Comparison of ENCODE assay signal across 8 cellular contexts in the genomic region with DNA sequence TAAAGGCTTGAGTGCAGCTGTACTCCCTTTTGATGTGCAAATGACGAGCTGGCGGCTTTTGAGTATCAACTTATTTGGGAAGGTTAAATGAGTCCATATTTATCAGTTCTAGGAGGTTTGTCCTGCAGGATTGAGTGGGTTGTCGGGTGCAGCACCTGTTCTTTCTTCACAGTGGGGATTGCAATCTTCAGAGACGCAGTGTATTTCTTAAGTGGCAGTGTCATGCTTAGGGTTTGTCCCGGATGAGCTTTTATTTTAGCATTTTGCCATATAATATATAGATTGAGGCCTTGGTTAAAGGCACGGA. TPM values are rescaled to one million over a fixed set of nuclear protein-coding genes. Genes with fewer than 3 reads are reported as not detected.
A peak's percentile ranks its signal among the peaks of the same experiment; 100 is the strongest.
DNase-seq lines count a peak whose midpoint lies in the region; ATAC-seq, FAIRE-seq and TF ChIP-seq lines count a peak whose summit lies in the region.

No MANE protein-coding gene starts in this region.

- TF ChIP-seq POLR2A in GM12878 (IDR thresholded peaks at IDR 0.05; ENCODE audit: low read depth, low read length) (no peak), upper lobe of left lung (IDR thresholded peaks at IDR 0.05) (no peak)

- FAIRE-seq in GM12878 (lab: Jason Lieb, UNC) = no peak

- no peak for TF ChIP-seq RAD21 in GM12878 (IDR thresholded peaks at IDR 0.05; ENCODE audit: insufficient read depth, low read depth, low read length)

- SMC1A ChIA-PET in GM12878 (lab: Charles Lee; ENCODE audit: uncharacterized antibody, unreplicated experiment) = interaction anchor here (0.6 to 11.4 kb wide), 24 partner anchors 11 to 416 kb away, joined by 3 to 288 read pairs (median 5); no protein-coding TSS in a partner anchor

- 0% methylated on average over 6 of the region's 6 CpGs for WGBS in GM12878 (ENCODE audit: insufficient coverage, insufficient replicate concordance, low lambda C conversion rate, missing lambda C conversion rate)
- WGBS in lung, 2 donors = 13% methylated on average over 6 of the region's 6 CpGs
- WGBS in upper lobe of left lung, 2 donors = 16 to 25% methylated on average over 6 of the region's 6 CpGs

- peak overlapping the region; percentile 84 for H3K9ac ChIP-seq in GM12878 (ENCODE audit: control insufficient read depth, insufficient read depth, low read length)

- H3K27me3 ChIP-seq in cardiac muscle cell = no peaks in the 10 kb centered on the region
- H3K27me3 ChIP-seq in GM12878 (replicated peaks in 1 of 2; ENCODE audit: control insufficient read depth in 2 of 2, insufficient read depth in 2 of 2, low read length in 1 of 2) = no peaks in the 10 kb centered on the region
- no peaks in the 10 kb centered on the region for H3K27me3 ChIP-seq in lung (ENCODE audit: control insufficient read depth, insufficient read depth)
- H3K27me3 ChIP-seq in upper lobe of left lung = no peaks in the 10 kb centered on the region

- CTCF ChIA-PET in GM12878 (lab: Yijun Ruan, JAX) = interaction anchor here (0.5 to 10.0 kb wide), 23 partner anchors 20 to 545 kb away, joined by 3 to 323 read pairs (median 6); no protein-coding TSS in a partner anchor

- intact Hi-C loops in left ventricle myocardium superior (cut with micrococcal nuclease) = loop anchor here (10.0 kb wide), 1 partner anchor 521 kb away; no protein-coding TSS in a partner anchor
- intact Hi-C loops in GM12878 (cut with micrococcal nuclease; ENCODE audit: unreplicated experiment) = loop anchor here (2.0 to 10.0 kb wide), 7 partner anchors 57 to 659 kb away; no protein-coding TSS in a partner anchor
- intact Hi-C loops in posterior vena cava (cut with DNase I) = loop anchor here (5.0 to 10.0 kb wide), 2 partner anchors 249 to 409 kb away; no protein-coding TSS in a partner anchor

- peak overlapping the region; percentile 83 for H3K4me2 ChIP-seq in GM12878 (ENCODE audit: control insufficient read depth, insufficient read depth)

- H3K9me3 ChIP-seq in cardiac muscle cell (ENCODE audit: low read depth) (no peaks in the 10 kb centered on the region), GM12878 (replicated peaks; ENCODE audit: control insufficient read depth, insufficient read depth, low read length) (no peaks in the 10 kb centered on the region; the same call in 2 of the 3 replicates), lung (ENCODE audit: control insufficient read depth in 2 of 2, insufficient read depth in 1 of 2, low read length in 1 of 2) (no peaks in the 10 kb centered on the region), upper lobe of left lung (no peaks in the 10 kb centered on the region)

- peak overlapping the region; percentile 75 for H3K4me3 ChIP-seq in cardiac muscle cell
- peak overlapping the region; percentile 97 for H3K4me3 ChIP-seq in GM12878
- peak overlapping the region; percentile 78 for H3K4me3 ChIP-seq in lung
- H3K4me3 ChIP-seq in upper lobe of left lung = peak overlapping the region; percentile 52 to 93 (median 84)

- ATAC-seq in left ventricle myocardium superior (no peak), GM12878 (no peak), lung (ENCODE audit: insufficient read depth, low FRiP score) (no peak), upper lobe of left lung (ENCODE audit: low FRiP score in 2 of 2) (no peak), HG02884 (IDR thresholded peaks at IDR 0.05; ENCODE audit: unreplicated experiment) (no peak)

- H3K4me1 ChIP-seq in cardiac muscle cell (ENCODE audit: low read depth) (peaks cover 14% of the 10 kb centered on the region), GM12878 (ENCODE audit: control insufficient read depth, insufficient read depth, low read length) (no peaks in the 10 kb centered on the region), lung (ENCODE audit: control insufficient read depth in 2 of 2, insufficient read depth in 2 of 2, low read length in 2 of 2) (peaks cover 0 to 5% of the 10 kb centered on the region in 2 donors), upper lobe of left lung (peaks cover 11 to 24% (median 12%) of the 10 kb centered on the region in 4 donors)

- H3K79me2 ChIP-seq in GM12878 (ENCODE audit: control insufficient read depth, insufficient read depth, low read length) = peaks cover 76% of the 10 kb centered on the region

- no TSS peak for BruUV-seq in GM12878 (replicated peaks; lab: Mats Ljungman, UMichigan)

- RAD21 ChIA-PET in GM12878 (lab: Charles Lee; ENCODE audit: unreplicated experiment) = interaction anchor here (0.6 to 7.6 kb wide), 21 partner anchors 11 to 427 kb away, joined by 3 to 287 read pairs (median 4); partner anchors contain the start of gene FNTB

- no peaks in the 10 kb centered on the region for H3K36me3 ChIP-seq in cardiac muscle cell
- no peaks in the 10 kb centered on the region; a peak in 1 of 4 replicates for H3K36me3 ChIP-seq in GM12878 (ENCODE audit: control insufficient read depth in 2 of 2, insufficient read depth in 2 of 2, low read length in 1 of 2)
- no peaks in the 10 kb centered on the region for H3K36me3 ChIP-seq in lung (ENCODE audit: control insufficient read depth in 2 of 2, insufficient read depth in 2 of 2, low read length in 2 of 2)
- no peaks in the 10 kb centered on the region for H3K36me3 ChIP-seq in upper lobe of left lung

- H2AFZ ChIP-seq in GM12878 (ENCODE audit: control insufficient read depth, low read depth, low read length) = peak overlapping the region; percentile 81

- no peak for TF ChIP-seq EP300 in GM12878 (IDR thresholded peaks at IDR 0.05; ENCODE audit: borderline replicate concordance in 1 of 2, control insufficient read depth in 1 of 2, low read depth in 2 of 2, low read length in 2 of 2)
- TF ChIP-seq EP300 in upper lobe of left lung (IDR thresholded peaks at IDR 0.05) = no peak

- no peak for DNase-seq in cardiac muscle cell (ENCODE audit: low read depth in 1 of 2, low spot score in 1 of 2)
- DNase-seq in left ventricle myocardium superior = no peak
- no peak for DNase-seq in GM12878 (ENCODE audit: low read depth, low spot score)
- DNase-seq in lung (ENCODE audit: low spot score) = no peak
- DNase-seq in upper lobe of left lung = no peak
- no peak for DNase-seq in posterior vena cava (ENCODE audit: low spot score)
- no peak for DNase-seq in SHP77 treated with DMSO at 0.1 percent for 48 hours (lab: John Stamatoyannopoulos, UW)

- TF ChIP-seq CTCF in cardiac muscle cell (IDR thresholded peaks at IDR 0.05; ENCODE audit: low read depth, low read length) (no peak), GM12878 (IDR thresholded peaks at IDR 0.05 in 2 of 3, conservative IDR thresholded peaks at IDR 0.05 in 1 of 3; ENCODE audit: control insufficient read depth in 2 of 3, extremely low read depth in 1 of 3, insufficient read depth in 1 of 3, low read depth in 3 of 3, low read length in 3 of 3) (no peak), lung (IDR thresholded peaks at IDR 0.05; ENCODE audit: control extremely low read depth, extremely low read depth) (no peak), upper lobe of left lung (IDR thresholded peaks at IDR 0.05) (no peak)

- in situ Hi-C loops in GM12878 (cut with MboI) = loop anchor here (5.0 to 10.0 kb wide), 2 partner anchors 544 to 661 kb away; no protein-coding TSS in a partner anchor

- POLR2A ChIA-PET in GM12878 (lab: Charles Lee) = interaction anchor here (0.5 to 3.2 kb wide), 8 partner anchors 46 to 153 kb away, joined by 3 to 12 read pairs (median 4); no protein-coding TSS in a partner anchor

- no peaks in the 10 kb centered on the region for H4K20me1 ChIP-seq in GM12878 (ENCODE audit: control insufficient read depth, insufficient read depth)

- H3K27ac ChIP-seq in cardiac muscle cell (no peak overlapping the region), GM12878 (ENCODE audit: control insufficient read depth, insufficient read depth) (peak overlapping the region; percentile 88), lung (ENCODE audit: low read depth in 1 of 2, low read length in 1 of 2) (peak overlapping the region in 1 of 2 donors; percentile 98), upper lobe of left lung (peak overlapping the region in 3 of 4 donors; percentile 94 to 95 (median 95))

TF ChIP-seq in GM12878, 131 proteins besides CTCF, POLR2A, EP300 and RAD21:
- TF ChIP-seq ESRRA (IDR thresholded peaks at IDR 0.05; ENCODE audit: low read length) (no peak), PBX3 (IDR thresholded peaks at IDR 0.05; ENCODE audit: insufficient replicate concordance, low read depth, low read length) (no peak), BACH1 (IDR thresholded peaks at IDR 0.05; ENCODE audit: borderline replicate concordance) (0 out of 2 replicates have a peak, but pooled peaks have one; percentile 1)

RNA-seq across cellular contexts. Expression of gene FUT8, which starts 1.2 kb away (rescaled TPM):
- total RNA-seq in cardiac muscle cell (22.9 and 35.4 TPM in 2 replicates), left ventricle myocardium superior (11.5 TPM), GM12878 (2014; rRNA removed) (82.3 and 85.5 TPM in 2 replicates), GM12878 (2014; rRNA removed; fragmentation: Illumina TruSeq; extraction: Trizol) (86.3 and 88.7 TPM in 2 replicates), GM12878 (2021) (106 and 107 TPM in 2 replicates), lung (10 to 100 TPM; 34.7 to 98.5 TPM), upper lobe of left lung (10 to 100 TPM; 17.3 to 38.8 (median 29.1) TPM), posterior vena cava (10 to 100 TPM; 26.0 to 35.9 TPM)
- polyA plus RNA-seq in cardiac muscle cell (17.4 and 30.0 TPM in 2 replicates), GM12878 (2011; rRNA removed) (21.3 and 24.2 TPM in 2 replicates), GM12878 (2014; fragmentation: Illumina TruSeq; extraction: Trizol) (74.1 and 88.8 TPM in 2 replicates), GM12878 (2014; fragmentation: Nextera tagmentation; extraction: Ambion mirVana) (10 to 100 TPM; 25.0 to 45.6 TPM), GM12878 (2014; rRNA removed) (47.5 and 50.1 TPM in 2 replicates), GM12878 (2016; fragmentation: Nextera tagmentation; extraction: Ambion mirVana) (10 to 100 TPM; 64.2 to 68.3 TPM), lung (10 to 100 TPM in 1 of 2 donors, 1 to 10 TPM in 1; 9.9 to 16.9 TPM)
- total RNA-seq in GM12878 (2013; cell fraction: nucleolus; rRNA removed) = 130 and 133 TPM in 2 replicates
- polyA plus RNA-seq in GM12878 (2011; ENCODE audit: low read depth) = 20.9 TPM
- 12.5 and 19.7 TPM in 2 replicates for polyA plus RNA-seq in GM12878 (2011; cell fraction: cytosol; rRNA removed)
- 10.7 and 11.2 TPM in 2 replicates for polyA plus RNA-seq in GM12878 (2011; cell fraction: nucleus; rRNA removed)
- 20.4 and 34.4 TPM in 2 replicates for polyA plus RNA-seq in GM12878 (2012)
- 29.7 and 42.8 TPM in 2 replicates for polyA minus RNA-seq in GM12878 (2011; rRNA and poly(A)+ RNA removed)
- polyA minus RNA-seq in GM12878 (2011; cell fraction: cytosol; rRNA and poly(A)+ RNA removed) = 9.6 and 9.9 TPM in 2 replicates
- polyA minus RNA-seq in GM12878 (2011; cell fraction: nucleus; rRNA and poly(A)+ RNA removed) = 31.3 and 55.2 TPM in 2 replicates
